In genomic region chr1:155320252-155320651, GRCh38 we compare ENCODE assay signal across 11 cellular contexts. TPM values are rescaled to one million over a fixed set of nuclear protein-coding genes. Genes with fewer than 3 reads are reported as not detected.
A peak's percentile ranks its signal among the peaks of the same experiment; 100 is the strongest.
DNase-seq lines count a peak whose midpoint lies in the region; ATAC-seq and TF ChIP-seq lines count a peak whose summit lies in the region.
"Had no signal": no experiment of that assay in that cellular context is flagged by ENCODE, and none has a peak within 500 bp of the region (broad histone marks: within the 10 kb centered on the region; RNA-seq: fewer than 3 reads in every experiment).

No MANE protein-coding gene starts in this region.

- no peaks in the 10 kb centered on the region for H3K9me3 ChIP-seq in heart left ventricle
- H3K9me3 ChIP-seq in mononuclear cell (ENCODE audit: low read depth, low read length), result no peaks in the 10 kb centered on the region
- H3K9me3 ChIP-seq: MG63, thyroid gland had no signal

- H3K27ac Mint-ChIP-seq in type B pancreatic cell, result peak overlapping the region; percentile 9

- peaks cover 0 to 39% (median 21%) of the 10 kb centered on the region in 9 donors for H3K36me3 ChIP-seq in heart left ventricle
- H3K36me3 ChIP-seq: thyroid gland had no signal

- ATAC-seq in heart left ventricle, result no peak
- ATAC-seq in Right ventricle myocardium superior (ENCODE audit: poor library complexity), result no peak

- intact Hi-C loops in heart left ventricle (cut with DNase I), result loop anchor here in 8 of 10 donors (2.0 to 10.0 kb wide), 7 partner anchors 43 to 272 kb away; partner anchors contain the start of genes HCN3 (in 6 of the 8), ASH1L (in 2 of the 8), MTX1 (in 1 of the 8) and THBS3 (in 1 of the 8)
- intact Hi-C loops in Right ventricle myocardium superior (cut with DNase I), result loop anchor here (5.0 kb wide), 2 partner anchors 43 to 68 kb away; partner anchors contain the start of gene HCN3

- no peaks in the 10 kb centered on the region for H3K27me3 Mint-ChIP-seq in type B pancreatic cell

- H3K4me3 Mint-ChIP-seq in type B pancreatic cell, result peak overlapping the region; percentile 83

- TF ChIP-seq POLR2A in heart left ventricle (IDR thresholded peaks at IDR 0.05), result no peak

- H3K27ac ChIP-seq in heart left ventricle, result peak overlapping the region; percentile 64 to 99 (median 95)

- 27 to 43% (median 38%) methylated on average over 11 of the region's 11 CpGs for WGBS in heart left ventricle, 4 donors

- H3K4me1 Mint-ChIP-seq in type B pancreatic cell (ENCODE audit: unreplicated experiment), result peaks cover 19% of the 10 kb centered on the region

- no peaks in the 10 kb centered on the region for H3K36me3 Mint-ChIP-seq in type B pancreatic cell

- H3K9me3 Mint-ChIP-seq in type B pancreatic cell, result no peaks in the 10 kb centered on the region

- DNase-seq in heart left ventricle (no peak), Right ventricle myocardium superior (no peak), cardiac fibroblast (ENCODE audit: low read depth in 2 of 2) (no peak), type B pancreatic cell (ENCODE audit: extremely low spot score, unreplicated experiment) (no peak), hippocampal formation (lab: John Stamatoyannopoulos, UW) (no peak), NCI-H1436 (lab: John Stamatoyannopoulos, UW) (no peak), NCI-H1694 (lab: John Stamatoyannopoulos, UW) (no peak)
- DNase-seq: DMS53, MG63 had no signal

- TF ChIP-seq CTCF in heart left ventricle (IDR thresholded peaks at IDR 0.05), result no peak
- TF ChIP-seq CTCF in cardiac fibroblast (IDR thresholded peaks at IDR 0.05; ENCODE audit: low read depth, low read length), result no peak
- TF ChIP-seq CTCF in type B pancreatic cell (conservative IDR thresholded peaks at IDR 0.05), result no peak

- peak overlapping the region; percentile 32 to 93 (median 78) for H3K4me3 ChIP-seq in heart left ventricle
- H3K4me3 ChIP-seq in cardiac fibroblast (replicated peaks in 1 of 2; ENCODE audit: low read depth in 2 of 2, low read length in 2 of 2), result peak overlapping the region; percentile 49 to 51
- peak overlapping the region; percentile 22 for H3K4me3 ChIP-seq in mononuclear cell (ENCODE audit: low read length)
- H3K4me3 ChIP-seq: MG63 had no signal

- H3K4me1 ChIP-seq in heart left ventricle, result peaks cover 3 to 41% (median 27%) of the 10 kb centered on the region in 12 donors
- peaks cover 41% of the 10 kb centered on the region for H3K4me1 ChIP-seq in mononuclear cell (ENCODE audit: insufficient read depth, low read length)

- H3K27me3 ChIP-seq in heart left ventricle, result no peaks in the 10 kb centered on the region
- no peaks in the 10 kb centered on the region for H3K27me3 ChIP-seq in mononuclear cell (ENCODE audit: insufficient read depth, low read length)
- H3K27me3 ChIP-seq: MG63, thyroid gland had no signal

RNA-seq across cellular contexts. Expression of gene RUSC1, which starts 0.4 kb away (rescaled TPM):
- total RNA-seq in heart left ventricle, result 10 to 100 TPM; 14.6 to 28.0 (median 16.3) TPM
- polyA plus RNA-seq in heart left ventricle, result 10 to 100 TPM; 16.3 to 25.9 TPM
- total RNA-seq in Right ventricle myocardium superior, result 19.9 TPM
- total RNA-seq in mononuclear cell, result 6.6 TPM
- total RNA-seq in type B pancreatic cell (ENCODE audit: low replicate concordance), result 30.3 and 39.1 TPM in 2 replicates

RNA-seq across cellular contexts. Expression of gene FDPS, which starts 11.6 kb away (rescaled TPM):
- total RNA-seq in heart left ventricle (10 to 100 TPM; 63.7 to 87.9 (median 77.6) TPM), Right ventricle myocardium superior (71.2 TPM), mononuclear cell (21.5 TPM), type B pancreatic cell (ENCODE audit: low replicate concordance) (183 and 187 TPM in 2 replicates)
- polyA plus RNA-seq in heart left ventricle, result 100 to 1,000 TPM in 1 of 2 donors, 10 to 100 TPM in 1; 67.0 to 120 TPM

RNA-seq across cellular contexts. Expression of gene PKLR, which starts 19.0 kb away (rescaled TPM):
- total RNA-seq in heart left ventricle (under 1 TPM in 1 of 9 donors, not detected in 8; 0.09 TPM), Right ventricle myocardium superior (not detected), mononuclear cell (not detected), type B pancreatic cell (ENCODE audit: low replicate concordance) (1.0 and 2.4 TPM in 2 replicates)
- not detected for polyA plus RNA-seq in heart left ventricle
- total RNA-seq: thyroid gland had no signal

RNA-seq across cellular contexts. Expression of gene HCN3, which starts 43.0 kb away (rescaled TPM):
- total RNA-seq in heart left ventricle (1 to 10 TPM in 4 of 9 donors, under 1 TPM in 5; 0.49 to 1.7 (median 0.99) TPM), Right ventricle myocardium superior (1.4 TPM), mononuclear cell (0.21 TPM), type B pancreatic cell (ENCODE audit: low replicate concordance) (9.5 and 10.6 TPM in 2 replicates)
- polyA plus RNA-seq in heart left ventricle, result 1 to 10 TPM; 1.2 to 1.4 TPM

RNA-seq across cellular contexts. Expression of gene CLK2, which starts 46.9 kb away (rescaled TPM):
- 10 to 100 TPM in 8 of 9 donors, 1 to 10 TPM in 1; 9.6 to 26.1 (median 17.2) TPM for total RNA-seq in heart left ventricle
- polyA plus RNA-seq in heart left ventricle, result 10 to 100 TPM; 15.9 to 22.8 TPM
- total RNA-seq in Right ventricle myocardium superior, result 18.5 TPM
- total RNA-seq in mononuclear cell, result 18.2 TPM
- total RNA-seq in type B pancreatic cell (ENCODE audit: low replicate concordance), result 61.5 and 96.8 TPM in 2 replicates

Comparison
In these comparisons a context has a peak if more than half of its experiments do, and no peak if none do; other contexts are left out.
1. H3K4me3 ChIP-seq: peak in every context shown above with its lines; median percentile 78 in heart left ventricle; 50 in cardiac fibroblast; 22 in mononuclear cell.